22 cellular contexts compared by ENCODE assay signal in genomic region chr4:15888515-15888914, GRCh38. TPM values are rescaled to one million over a fixed set of nuclear protein-coding genes. Genes with fewer than 3 reads are reported as not detected.
DNase-seq lines count a peak whose midpoint lies in the region; ATAC-seq and TF ChIP-seq lines count a peak whose summit lies in the region.
"Had no signal": no experiment of that assay in that cellular context is flagged by ENCODE, and none has a peak within 500 bp of the region (broad histone marks: within the 10 kb centered on the region; RNA-seq: fewer than 3 reads in every experiment).

No MANE protein-coding gene starts in this region.

- DNase-seq in stimulated activated CD4-positive, alpha-beta T cell treated with anti-CD3 and anti-CD28 coated beads, Interleukin-15, amount 100 ng/mL, for 24 hours, result peak; percentile 10
- DNase-seq in stimulated activated CD4-positive, alpha-beta T cell treated with anti-CD3 and anti-CD28 coated beads, Interleukin-2, amount 100 ng/mL, for 48 hours, result no peak
- DNase-seq in IMR-90, result peak; percentile 12
- peak; percentile 50 for DNase-seq in amniotic epithelial cell (ENCODE audit: low read depth)
- no peak for DNase-seq in C1 segment of cervical spinal cord (lab: John Stamatoyannopoulos, UW)
- DNase-seq in SIG-M5 treated with dmso at 0.1 percent for 504 hours (lab: John Stamatoyannopoulos, UW; ENCODE audit: unreplicated experiment), result no peak
- no peak for DNase-seq in superior temporal gyrus (ENCODE audit: extremely low spot score)
- DNase-seq: Calu3; CD8-positive, alpha-beta T cell; GDM1; MM.1S; NCI-H1092 treated with DMSO at 0.1 percent for 48 hours; NCI-H1436 treated with DMSO at 0.1 percent for 48 hours; NCI-H1930; NCI-H226; NCI-H524; NCI-H774; NK-92 treated with Interleukin-12 subunit alpha and Interleukin-12 subunit beta, amount 100 ng/mL, for 24 hours; SIG-M5 had no signal

- H2AK9ac ChIP-seq in IMR-90 (replicated peaks; ENCODE audit: low read depth, low read length, poor library complexity), result no peak overlapping the region

- H3K56ac ChIP-seq in IMR-90 (ENCODE audit: extremely low read depth, insufficient read depth, low read length), result no peak overlapping the region

- H4K91ac ChIP-seq in IMR-90 (ENCODE audit: insufficient read depth, low read depth, low read length), result no peak overlapping the region

- no peak overlapping the region for H3K23ac ChIP-seq in IMR-90 (ENCODE audit: low read depth, low read length)

- dilution Hi-C loops in IMR-90 (cut with HindIII; ENCODE audit: low sequenced_read_pairs, unreplicated experiment), result no loop called here

- no peak overlapping the region for H2BK20ac ChIP-seq in IMR-90 (ENCODE audit: low read depth, low read length)

- no peak overlapping the region for H2BK120ac ChIP-seq in IMR-90 (ENCODE audit: low read depth, low read length)

- no peak for TF ChIP-seq RAD21 in IMR-90 (IDR thresholded peaks at IDR 0.05; ENCODE audit: low read length)

- H2BK15ac ChIP-seq in IMR-90 (ENCODE audit: low read depth, low read length), result no peak overlapping the region

- no peaks in the 10 kb centered on the region for H3K9me3 ChIP-seq in IMR-90 (ENCODE audit: control insufficient read depth, insufficient read depth, low read length)

- POLR2A ChIA-PET in IMR-90 (lab: Charles Lee; ENCODE audit: unreplicated experiment), result no interaction called here

- H3K27me3 ChIP-seq in IMR-90 (ENCODE audit: control insufficient read depth, insufficient read depth, low read length), result peaks cover 33% of the 10 kb centered on the region
- H3K27me3 ChIP-seq: BLaER1 had no signal

- WGBS in IMR-90 (ENCODE audit: extremely low coverage in 2 of 2, insufficient read length in 1 of 2), 2 experiments, result 82% methylated on average over 2 of the region's 9 CpGs; no CpG with 5 or more reads in 1 of the 2 experiments

- H3K4me2 ChIP-seq in IMR-90 (ENCODE audit: low read depth, low read length), result no peak overlapping the region
- H3K4me2 ChIP-seq: BLaER1 had no signal

- intact Hi-C loops in IMR-90 (cut with micrococcal nuclease), result no loop called here

- no peaks in the 10 kb centered on the region for H4K20me1 ChIP-seq in IMR-90 (ENCODE audit: insufficient read depth, low read length)
- H4K20me1 ChIP-seq: BLaER1 had no signal

- no peaks in the 10 kb centered on the region for H3K36me3 ChIP-seq in IMR-90 (ENCODE audit: control insufficient read depth, insufficient read depth, low read length)
- H3K36me3 ChIP-seq: BLaER1 had no signal

- no peak for ATAC-seq in IMR-90 (ENCODE audit: low read depth)
- ATAC-seq: CD8-positive, alpha-beta T cell; SK-N-SH treated with all-trans-retinoic acid at 6 μM for 48 hours had no signal

- no peak overlapping the region for H4K5ac ChIP-seq in IMR-90 (ENCODE audit: low read depth, low read length)

- CTCF ChIA-PET in IMR-90 (lab: Yijun Ruan, JAX), result interaction anchor here (0.7 to 1.6 kb wide), 3 partner anchors 68 to 110 kb away, joined by 3 read pairs; no protein-coding TSS in a partner anchor

- no peak overlapping the region for H2AFZ ChIP-seq in IMR-90 (replicated peaks; ENCODE audit: low read length, poor library complexity)

- H3K4me3 ChIP-seq in IMR-90 (ENCODE audit: insufficient read depth, low read depth, low read length), result no peak overlapping the region
- H3K4me3 ChIP-seq: BLaER1 had no signal

- H3K9ac ChIP-seq in IMR-90 (ENCODE audit: low read depth, low read length), result no peak overlapping the region
- H3K9ac ChIP-seq: BLaER1 had no signal

- in situ Hi-C loops in IMR-90 (cut with MboI; ENCODE audit: low sequenced_read_pairs), result loop anchor here (5.0 to 10.0 kb wide), 3 partner anchors 69 to 414 kb away; no protein-coding TSS in a partner anchor

- peaks cover 3% of the 10 kb centered on the region; the same call in 1 of the 2 replicates for H3K9me1 ChIP-seq in IMR-90 (ENCODE audit: insufficient read depth, low read length)

- TF ChIP-seq CTCF in IMR-90 (conservative IDR thresholded peaks at IDR 0.05; ENCODE audit: low read depth, low read length), result no peak

- H3K4ac ChIP-seq in IMR-90 (ENCODE audit: low read depth, low read length), result no peak overlapping the region

- peaks cover 2% of the 10 kb centered on the region; the same call in 1 of the 2 replicates for H3K4me1 ChIP-seq in IMR-90 (ENCODE audit: control insufficient read depth, insufficient read depth, low read length)

- no peak overlapping the region for H3K18ac ChIP-seq in IMR-90 (ENCODE audit: low read depth, low read length)

- BruUV-seq in IMR-90 (replicated peaks; lab: Mats Ljungman, UMichigan), result no TSS peak

- no peak overlapping the region for H3K27ac ChIP-seq in IMR-90 (ENCODE audit: insufficient read depth, low read length)
- H3K27ac ChIP-seq: BLaER1 had no signal

- no peak overlapping the region for H2AK5ac ChIP-seq in IMR-90 (ENCODE audit: low read depth, low read length)

- H4K8ac ChIP-seq in IMR-90 (ENCODE audit: low read depth in 2 of 2, low read length in 2 of 2), result no peak overlapping the region

- H3K14ac ChIP-seq in IMR-90 (replicated peaks; ENCODE audit: low read depth, low read length), result no peak overlapping the region

- H2BK5ac ChIP-seq in IMR-90 (ENCODE audit: low read depth, low read length, poor library complexity, severe bottlenecking), result no peak overlapping the region

- no peak for TF ChIP-seq POLR2A in IMR-90 (IDR thresholded peaks at IDR 0.05; ENCODE audit: low read depth, low read length)

- H3K79me1 ChIP-seq in IMR-90 (ENCODE audit: low read depth in 1 of 2, low read length in 2 of 2), result no peaks in the 10 kb centered on the region

TF ChIP-seq in IMR-90, 13 proteins besides CTCF, POLR2A, EP300 and RAD21:
- TF ChIP-seq BHLHE40 (IDR thresholded peaks at IDR 0.05; ENCODE audit: low read depth, low read length) (no peak), CEBPB (IDR thresholded peaks at IDR 0.05; ENCODE audit: low read depth, low read length) (no peak), RCOR1 (IDR thresholded peaks at IDR 0.05; ENCODE audit: insufficient replicate concordance, low read length) (no peak), SMC3 (IDR thresholded peaks at IDR 0.05; ENCODE audit: low read depth, low read length) (no peak), RFX5 (IDR thresholded peaks at IDR 0.05; ENCODE audit: low read depth, low read length) (no peak)

RNA-seq across cellular contexts. Expression of gene FGFBP1, which starts 50.0 kb away (rescaled TPM):
- under 0.01 TPM in 1 of 2 replicates, not detected in the other for total RNA-seq in IMR-90 (2012; rRNA removed)
- not detected in 2 replicates for polyA plus RNA-seq in IMR-90 (2012; rRNA removed)
- not detected in 2 replicates for polyA plus RNA-seq in IMR-90 (2012; cell fraction: cytosol; rRNA removed)
- not detected in 2 replicates for polyA plus RNA-seq in IMR-90 (2012; cell fraction: nucleus; rRNA removed; ENCODE audit: low replicate concordance)
- total RNA-seq: CD8-positive, alpha-beta T cell; LHCN-M2 had no signal

Comparison
In these comparisons a context has a peak if more than half of its experiments do, and no peak if none do; other contexts are left out.
1. DNase-seq: peak in stimulated activated CD4-positive, alpha-beta T cell treated with anti-CD3 and anti-CD28 coated beads, Interleukin-15, amount 100 ng/mL, for 24 hours (single experiment), IMR-90 (single experiment) and amniotic epithelial cell (single experiment); none in stimulated activated CD4-positive, alpha-beta T cell treated with anti-CD3 and anti-CD28 coated beads, Interleukin-2, amount 100 ng/mL, for 48 hours (0 of 2), C1 segment of cervical spinal cord (0 of 14), SIG-M5 treated with dmso at 0.1 percent for 504 hours (single experiment) and superior temporal gyrus (single experiment).